Comparison of ENCODE assay signal across 1 cellular context in genomic region chr7:137925091-137925490, GRCh38.
TF ChIP-seq lines count a peak whose summit lies in the region.

No MANE protein-coding gene starts in this region.

TF ChIP-seq in IMR-90, 13 proteins besides CTCF, POLR2A, EP300 and RAD21 (continued from another document):
- TF ChIP-seq USF2 (IDR thresholded peaks at IDR 0.05; ENCODE audit: low read depth, low read length) (no peak), BHLHE40 (IDR thresholded peaks at IDR 0.05; ENCODE audit: low read depth, low read length) (no peak), MAZ (IDR thresholded peaks at IDR 0.05; ENCODE audit: borderline replicate concordance, low read depth, low read length) (no peak), NFE2L2 (IDR thresholded peaks at IDR 0.05; ENCODE audit: low read depth, low read length) (no peak), CEBPB (IDR thresholded peaks at IDR 0.05; ENCODE audit: low read depth, low read length) (no peak), ELK1 (IDR thresholded peaks at IDR 0.05; ENCODE audit: borderline replicate concordance, low read depth, low read length) (no peak), MXI1 (IDR thresholded peaks at IDR 0.05; ENCODE audit: borderline replicate concordance, low read depth, low read length) (no peak), CHD1 (IDR thresholded peaks at IDR 0.05; ENCODE audit: low read depth, low read length) (no peak), SMC3 (IDR thresholded peaks at IDR 0.05; ENCODE audit: low read depth, low read length) (no peak), RFX5 (IDR thresholded peaks at IDR 0.05; ENCODE audit: low read depth, low read length) (no peak), FOS (IDR thresholded peaks at IDR 0.05; ENCODE audit: low read depth, low read length) (no peak)
